In the genomic region with DNA sequence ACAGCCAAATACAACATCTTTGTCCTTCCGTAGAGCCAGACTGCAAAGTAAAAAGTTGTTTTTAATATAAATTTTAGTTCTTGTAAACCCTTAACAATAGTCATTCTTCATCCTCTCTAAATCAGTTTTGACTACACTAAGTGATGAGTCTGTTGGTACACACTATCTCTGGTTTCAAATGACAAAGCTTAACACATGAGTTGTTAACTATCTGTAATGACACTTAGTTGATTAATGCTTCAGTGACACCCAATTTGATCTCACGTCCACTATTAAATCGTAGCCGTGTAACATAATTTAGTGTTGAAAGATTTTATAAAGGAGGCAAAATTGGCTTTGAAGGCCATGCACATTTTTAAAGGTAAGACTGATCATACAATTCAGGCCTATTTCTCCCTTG, we compare ENCODE assay signal across 35 cellular contexts.
DNase-seq lines count a peak whose midpoint lies in the region; ATAC-seq, FAIRE-seq and TF ChIP-seq lines count a peak whose summit lies in the region.
"Had no signal": no experiment of that assay in that cellular context is flagged by ENCODE, and none has a peak within 500 bp of the region (broad histone marks: within the 10 kb centered on the region; RNA-seq: fewer than 3 reads in every experiment).

No MANE protein-coding gene starts in this region.

- peak overlapping the region; percentile 49; the same call in 1 of the 2 replicates for H2BK120ac ChIP-seq in IMR-90 (ENCODE audit: low read depth, low read length)

- DNase-seq in NCI-H748 (lab: John Stamatoyannopoulos, UW; ENCODE audit: unreplicated experiment) (peak; percentile 12), NCI-H748 treated with DMSO at 0.1 percent for 48 hours (lab: John Stamatoyannopoulos, UW) (no peak), NCI-H82 (lab: John Stamatoyannopoulos, UW) (peak; percentile 55), NCI-H82 treated with DMSO at 0.1 percent for 48 hours (lab: John Stamatoyannopoulos, UW; ENCODE audit: unreplicated experiment) (no peak), HEK293T (ENCODE audit: extremely low spot score) (no peak), IMR-90 (no peak), NCI-H146 (lab: John Stamatoyannopoulos, UW) (no peak), HTR-8/SVneo (ENCODE audit: insufficient read length, low spot score) (no peak)
- DNase-seq: 8988T; ACHN; AML-193; BE2C; C1 segment of cervical spinal cord; Caco-2; Calu3; CD4-positive, alpha-beta memory T cell; CD4-positive, alpha-beta T cell; CD4-positive, CD25-positive, alpha-beta regulatory T cell; CD8-positive, alpha-beta memory T cell; CD8-positive, alpha-beta T cell; COR-L47; DMS 273 treated with DMSO at 0.1 percent for 48 hours; DMS153; DMS53; DMS79; DMS79 treated with DMSO at 0.1 percent for 48 hours; DND-41; EL had no signal

- POLR2A ChIA-PET in HEK293T (lab: Yijun Ruan, JAX), result no interaction called here
- POLR2A ChIA-PET in IMR-90 (lab: Charles Lee; ENCODE audit: unreplicated experiment), result no interaction called here

- peaks cover 3% of the 10 kb centered on the region; the same call in 1 of the 2 replicates for H3K36me3 ChIP-seq in IMR-90 (ENCODE audit: control insufficient read depth, insufficient read depth, low read length)
- H3K36me3 ChIP-seq: BE2C; BLaER1; BLaER1 treated with 17β-estradiol and CSF1 and Interleukin-3, amounts not matched to agents 10 nM and 100 nM had no signal

- no peak overlapping the region for H2AK9ac ChIP-seq in IMR-90 (replicated peaks; ENCODE audit: low read depth, low read length, poor library complexity)

- no peak overlapping the region for H3K23ac ChIP-seq in IMR-90 (ENCODE audit: low read depth, low read length)

- in situ Hi-C loops in IMR-90 (cut with MboI; ENCODE audit: low sequenced_read_pairs), result no loop called here

- no peak for ATAC-seq in IMR-90 (ENCODE audit: low read depth)
- ATAC-seq: A549; CD8-positive, alpha-beta T cell had no signal

- dilution Hi-C loops in IMR-90 (cut with HindIII; ENCODE audit: low sequenced_read_pairs, unreplicated experiment), result no loop called here

- peaks cover 8% of the 10 kb centered on the region for H3K4me1 ChIP-seq in IMR-90 (ENCODE audit: control insufficient read depth, insufficient read depth, low read length)
- H3K4me1 ChIP-seq: A549, BE2C, Caco-2 had no signal

- no peak overlapping the region for H3K4me3 ChIP-seq in IMR-90 (ENCODE audit: insufficient read depth, low read depth, low read length)
- H3K4me3 ChIP-seq: A549; BLaER1; BLaER1 treated with 17β-estradiol and CSF1 and Interleukin-3, amounts not matched to agents 10 nM and 100 nM had no signal

- H4K8ac ChIP-seq in IMR-90 (ENCODE audit: low read depth in 2 of 2, low read length in 2 of 2), result no peak overlapping the region

- no peak overlapping the region for H3K9ac ChIP-seq in IMR-90 (ENCODE audit: low read depth, low read length)
- H3K9ac ChIP-seq: BLaER1; BLaER1 treated with 17β-estradiol and CSF1 and Interleukin-3, amounts not matched to agents 10 nM and 100 nM had no signal

- peaks cover 0 to 5% of the 10 kb centered on the region in 2 experiments; a peak in 3 of 4 replicates for H3K79me1 ChIP-seq in IMR-90 (ENCODE audit: low read depth in 1 of 2, low read length in 2 of 2)

- no TSS peak for BruUV-seq in IMR-90 (replicated peaks; lab: Mats Ljungman, UMichigan)

- TF ChIP-seq POLR2A in IMR-90 (IDR thresholded peaks at IDR 0.05; ENCODE audit: low read depth, low read length), result no peak

- no peak overlapping the region for H2AK5ac ChIP-seq in IMR-90 (ENCODE audit: low read depth, low read length)

- no peak overlapping the region for H3K4ac ChIP-seq in IMR-90 (ENCODE audit: low read depth, low read length)

- H4K5ac ChIP-seq in IMR-90 (ENCODE audit: low read depth, low read length), result no peak overlapping the region

- H3K9me3 ChIP-seq in IMR-90 (ENCODE audit: control insufficient read depth, insufficient read depth, low read length), result no peaks in the 10 kb centered on the region
- H3K9me3 ChIP-seq: A549; BE2C; BLaER1; BLaER1 treated with 17β-estradiol and CSF1 and Interleukin-3, amounts not matched to agents 10 nM and 100 nM; Caco-2 had no signal

- intact Hi-C loops in IMR-90 (cut with micrococcal nuclease), result no loop called here

- no peak overlapping the region for H3K14ac ChIP-seq in IMR-90 (replicated peaks; ENCODE audit: low read depth, low read length)

- no peak overlapping the region for H2AFZ ChIP-seq in IMR-90 (replicated peaks; ENCODE audit: low read length, poor library complexity)

- WGBS in IMR-90 (ENCODE audit: extremely low coverage in 2 of 2, insufficient read length in 1 of 2), 2 experiments, result no CpG with 5 or more reads among the region's 4 CpGs

- H3K18ac ChIP-seq in IMR-90 (ENCODE audit: low read depth, low read length), result no peak overlapping the region

- no peak for FAIRE-seq in HTR-8/SVneo (lab: Jason Lieb, UNC)
- FAIRE-seq: A204.1, A549, D721Med had no signal

- H2BK5ac ChIP-seq in IMR-90 (ENCODE audit: low read depth, low read length, poor library complexity, severe bottlenecking), result peak overlapping the region; percentile 34

- H3K27me3 ChIP-seq in IMR-90 (ENCODE audit: control insufficient read depth, insufficient read depth, low read length), result no peaks in the 10 kb centered on the region
- H3K27me3 ChIP-seq: BE2C; BLaER1; BLaER1 treated with 17β-estradiol and CSF1 and Interleukin-3, amounts not matched to agents 10 nM and 100 nM had no signal

- TF ChIP-seq CTCF in IMR-90 (conservative IDR thresholded peaks at IDR 0.05; ENCODE audit: low read depth, low read length), result no peak

- no peak overlapping the region for H2BK15ac ChIP-seq in IMR-90 (ENCODE audit: low read depth, low read length)

- H4K91ac ChIP-seq in IMR-90 (ENCODE audit: insufficient read depth, low read depth, low read length), result no peak overlapping the region

- no peak overlapping the region for H2BK20ac ChIP-seq in IMR-90 (ENCODE audit: low read depth, low read length)

- CTCF ChIA-PET in HEK293T (lab: Yijun Ruan, JAX) (interaction anchor here (0.7 kb wide), 1 partner anchor 12 kb away, joined by 4 read pairs; no protein-coding TSS in a partner anchor), IMR-90 (lab: Yijun Ruan, JAX) (no interaction called here)

- H3K4me2 ChIP-seq in IMR-90 (ENCODE audit: low read depth, low read length), result no peak overlapping the region
- H3K4me2 ChIP-seq: A549; BLaER1; BLaER1 treated with 17β-estradiol and CSF1 and Interleukin-3, amounts not matched to agents 10 nM and 100 nM had no signal

- no peak overlapping the region; the same call in 1 of the 2 replicates for H3K56ac ChIP-seq in IMR-90 (ENCODE audit: extremely low read depth, insufficient read depth, low read length)

- no peak overlapping the region for H3K27ac ChIP-seq in IMR-90 (ENCODE audit: insufficient read depth, low read length)
- H3K27ac ChIP-seq: 22Rv1; A549; BLaER1; BLaER1 treated with 17β-estradiol and CSF1 and Interleukin-3, amounts not matched to agents 10 nM and 100 nM; C4-2B had no signal

- no peaks in the 10 kb centered on the region for H4K20me1 ChIP-seq in IMR-90 (ENCODE audit: insufficient read depth, low read length)
- H4K20me1 ChIP-seq: BLaER1; BLaER1 treated with 17β-estradiol and CSF1 and Interleukin-3, amounts not matched to agents 10 nM and 100 nM had no signal

- TF ChIP-seq RAD21 in IMR-90 (IDR thresholded peaks at IDR 0.05; ENCODE audit: low read length), result no peak

- H3K9me1 ChIP-seq in IMR-90 (ENCODE audit: insufficient read depth, low read length), result peaks cover 6% of the 10 kb centered on the region; the same call in 1 of the 2 replicates

TF ChIP-seq in HEK293T, 16 proteins besides CTCF, POLR2A, EP300 and RAD21:
- no peak for TF ChIP-seq NFRKB (IDR thresholded peaks at IDR 0.05)
- TF ChIP-seq, protein P1, sequence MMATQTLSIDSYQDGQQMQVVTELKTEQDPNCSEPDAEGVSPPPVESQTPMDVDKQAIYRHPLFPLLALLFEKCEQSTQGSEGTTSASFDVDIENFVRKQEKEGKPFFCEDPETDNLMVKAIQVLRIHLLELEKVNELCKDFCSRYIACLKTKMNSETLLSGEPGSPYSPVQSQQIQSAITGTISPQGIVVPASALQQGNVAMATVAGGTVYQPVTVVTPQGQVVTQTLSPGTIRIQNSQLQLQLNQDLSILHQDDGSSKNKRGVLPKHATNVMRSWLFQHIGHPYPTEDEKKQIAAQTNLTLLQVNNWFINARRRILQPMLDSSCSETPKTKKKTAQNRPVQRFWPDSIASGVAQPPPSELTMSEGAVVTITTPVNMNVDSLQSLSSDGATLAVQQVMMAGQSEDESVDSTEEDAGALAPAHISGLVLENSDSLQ (IDR thresholded peaks at IDR 0.05), result peak; percentile 62
- no peak for TF ChIP-seq FOXA1 (IDR thresholded peaks at IDR 0.05)
TF ChIP-seq in HEK293T: peak in this region for 1.

TF ChIP-seq in IMR-90, 13 proteins besides CTCF, POLR2A, EP300 and RAD21:
- TF ChIP-seq CEBPB (IDR thresholded peaks at IDR 0.05; ENCODE audit: low read depth, low read length) (no peak), NFE2L2 (IDR thresholded peaks at IDR 0.05; ENCODE audit: low read depth, low read length) (no peak), MAZ (IDR thresholded peaks at IDR 0.05; ENCODE audit: borderline replicate concordance, low read depth, low read length) (no peak), FOS (IDR thresholded peaks at IDR 0.05; ENCODE audit: low read depth, low read length) (no peak), RFX5 (IDR thresholded peaks at IDR 0.05; ENCODE audit: low read depth, low read length) (no peak), CHD1 (IDR thresholded peaks at IDR 0.05; ENCODE audit: low read depth, low read length) (no peak), MAFK (IDR thresholded peaks at IDR 0.05; ENCODE audit: low read depth, low read length) (no peak)
TF ChIP-seq in IMR-90: peak in this region for 0.

Comparison
In these comparisons a context has a peak if more than half of its experiments do, and no peak if none do; other contexts are left out.
1. DNase-seq: peak in NCI-H748 (single experiment) and NCI-H82 (single experiment); none in NCI-H748 treated with DMSO at 0.1 percent for 48 hours (single experiment), NCI-H82 treated with DMSO at 0.1 percent for 48 hours (single experiment), HEK293T (single experiment), IMR-90 (single experiment), NCI-H146 (single experiment) and HTR-8/SVneo (single experiment).